ENCODE assay signal across 9 cellular contexts in genomic region chr2:54635554-54636152, GRCh38.
DNase-seq lines count a peak whose midpoint lies in the region; TF ChIP-seq lines count a peak whose summit lies in the region.
"Had no signal": no experiment of that assay in that cellular context is flagged by ENCODE, and none has a peak within 500 bp of the region (broad histone marks: within the 10 kb centered on the region; RNA-seq: fewer than 3 reads in every experiment).

No MANE protein-coding gene starts in this region.

- intact Hi-C loops in breast epithelium (cut with DNase I; ENCODE audit: low total_unique reads), result no loop called here
- intact Hi-C loops in MCF 10A (cut with micrococcal nuclease), result no loop called here
- intact Hi-C loops in colonic mucosa (cut with DNase I), result no loop called here

- H3K4me1 Mint-ChIP-seq in MCF 10A (ENCODE audit: insufficient read depth, unreplicated experiment), result peaks cover 18% of the 10 kb centered on the region

- CTCF ChIA-PET in MCF 10A (lab: Yijun Ruan, JAX) (interaction anchor here (0.6 kb wide), 1 partner anchor 85 kb away, joined by 4 read pairs; no protein-coding TSS in a partner anchor), GM10248 (lab: Yijun Ruan, JAX) (interaction anchor here (1.2 to 1.9 kb wide), 5 partner anchors 30 to 69 kb away, joined by 3 to 9 read pairs (median 5); no protein-coding TSS in a partner anchor)

- no peaks in the 10 kb centered on the region for H3K4me1 ChIP-seq in breast epithelium
- H3K4me1 ChIP-seq in colonic mucosa, result no peaks in the 10 kb centered on the region
- peaks cover 44% of the 10 kb centered on the region for H3K4me1 ChIP-seq in muscle layer of colon (ENCODE audit: insufficient read depth, low read length)

- H3K27ac Mint-ChIP-seq in MCF 10A (ENCODE audit: low read depth, unreplicated experiment), result no peak overlapping the region

- DNase-seq in breast epithelium (ENCODE audit: low spot score in 2 of 2), result no peak
- DNase-seq in MCF 10A (ENCODE audit: unreplicated experiment), result no peak
- no peak for DNase-seq in colonic mucosa
- DNase-seq in NCI-H1694 (lab: John Stamatoyannopoulos, UW), result no peak
- DNase-seq in substantia nigra (lab: John Stamatoyannopoulos, UW), result no peak
- DNase-seq in GM10248 (ENCODE audit: extremely low spot score), result no peak
- no peak for DNase-seq in occipital lobe (lab: John Stamatoyannopoulos, UW)

- H3K9me3 Mint-ChIP-seq in MCF 10A (ENCODE audit: unreplicated experiment), result no peaks in the 10 kb centered on the region

- BruUV-seq in MCF 10A (replicated peaks; lab: Mats Ljungman, UMichigan), result no TSS peak

- H3K27me3 Mint-ChIP-seq in MCF 10A (ENCODE audit: insufficient read depth, unreplicated experiment), result no peaks in the 10 kb centered on the region

- TF ChIP-seq CTCF in breast epithelium (IDR thresholded peaks at IDR 0.05) (no peak), MCF 10A (IDR thresholded peaks at IDR 0.05; ENCODE audit: unreplicated experiment) (no peak), colonic mucosa (IDR thresholded peaks at IDR 0.05) (no peak), GM10248 (IDR thresholded peaks at IDR 0.05; ENCODE audit: control extremely low read depth, extremely low read depth, low read depth, missing control alignments) (no peak)

- POLR2A ChIA-PET in MCF 10A (lab: Yijun Ruan, JAX) (no interaction called here), GM10248 (lab: Yijun Ruan, JAX) (no interaction called here)

- H3K27ac ChIP-seq in breast epithelium (peak overlapping the region; percentile 69 to 82), colonic mucosa (peak overlapping the region; percentile 16), muscle layer of colon (ENCODE audit: low read depth, low read length) (peak overlapping the region; percentile 46), substantia nigra (ENCODE audit: low read depth, low read length, poor library complexity, severe bottlenecking) (no peak overlapping the region)
- H3K27ac ChIP-seq: C4-2B had no signal

- no peaks in the 10 kb centered on the region for H3K9me3 ChIP-seq in breast epithelium
- H3K9me3 ChIP-seq in colonic mucosa, result no peaks in the 10 kb centered on the region
- no peaks in the 10 kb centered on the region for H3K9me3 ChIP-seq in muscle layer of colon (ENCODE audit: low read length)

- peaks cover 84% of the 10 kb centered on the region for H3K36me3 Mint-ChIP-seq in MCF 10A (ENCODE audit: insufficient read depth, unreplicated experiment)

- no peak for TF ChIP-seq POLR2A in breast epithelium (IDR thresholded peaks at IDR 0.05)

- H3K9ac ChIP-seq in colonic mucosa (ENCODE audit: low read depth in 2 of 2, low read length in 2 of 2), result no peak overlapping the region
- no peak overlapping the region for H3K9ac ChIP-seq in muscle layer of colon (ENCODE audit: low read length)

- no peaks in the 10 kb centered on the region for H3K27me3 ChIP-seq in breast epithelium
- no peaks in the 10 kb centered on the region for H3K27me3 ChIP-seq in colonic mucosa
- H3K27me3 ChIP-seq in muscle layer of colon (ENCODE audit: control insufficient read depth in 1 of 2, insufficient read depth in 2 of 2, low read length in 2 of 2), result no peaks in the 10 kb centered on the region

- H3K36me3 ChIP-seq in breast epithelium (peaks cover 4% of the 10 kb centered on the region), colonic mucosa (peaks cover 22% of the 10 kb centered on the region), muscle layer of colon (ENCODE audit: insufficient read depth, low read length) (peaks cover 74% of the 10 kb centered on the region)

- H3K4me3 Mint-ChIP-seq in MCF 10A (ENCODE audit: unreplicated experiment), result no peak overlapping the region

- H3K4me3 ChIP-seq in breast epithelium (no peak overlapping the region), colonic mucosa (no peak overlapping the region), muscle layer of colon (ENCODE audit: low read depth in 1 of 2, low read length in 2 of 2) (peak overlapping the region in 1 of 2 donors; percentile 19)
